In genomic region chrX:115970718-115971117, GRCh38 we compare ENCODE assay signal across 10 cellular contexts.
DNase-seq lines count a peak whose midpoint lies in the region; ATAC-seq, FAIRE-seq and TF ChIP-seq lines count a peak whose summit lies in the region.
"Had no signal": no experiment of that assay in that cellular context is flagged by ENCODE, and none has a peak within 500 bp of the region (broad histone marks: within the 10 kb centered on the region; RNA-seq: fewer than 3 reads in every experiment).

No MANE protein-coding gene starts in this region.

- H3K9me3 Mint-ChIP-seq in WTC11 = no peaks in the 10 kb centered on the region
- peaks cover 44% of the 10 kb centered on the region for H3K9me3 Mint-ChIP-seq in nephron progenitor cell

- no peaks in the 10 kb centered on the region; the same call in 1 of the 2 replicates for H3K79me1 ChIP-seq in H1 (ENCODE audit: low read depth, low read length)

- H3K18ac ChIP-seq in H1 (ENCODE audit: extremely low read depth, low read length) = no peak overlapping the region

- no peaks in the 10 kb centered on the region; the same call in none of the 2 replicates for H3K27me3 Mint-ChIP-seq in WTC11 (ENCODE audit: low read depth)
- peaks cover 17% of the 10 kb centered on the region for H3K27me3 Mint-ChIP-seq in nephron progenitor cell (ENCODE audit: low read depth, poor library complexity)

- ATAC-seq in WTC11 (no peak), HG02938 (IDR thresholded peaks at IDR 0.05; ENCODE audit: unreplicated experiment) (no peak)

- peaks cover 3% of the 10 kb centered on the region; the same call in 1 of the 2 replicates for H3K36me3 Mint-ChIP-seq in WTC11
- peaks cover 26% of the 10 kb centered on the region for H3K36me3 Mint-ChIP-seq in nephron progenitor cell (ENCODE audit: low read depth)

- H3K4me3 Mint-ChIP-seq in WTC11 = peak overlapping the region; percentile 27; the same call in 1 of the 2 replicates
- peak overlapping the region; percentile 55 for H3K4me3 Mint-ChIP-seq in nephron progenitor cell

- POLR2A ChIA-PET in WTC11 (lab: Charles Lee) (no interaction called here), H1 (lab: Charles Lee; ENCODE audit: partially characterized antibody) (no interaction called here)

- peak overlapping the region; percentile 22; the same call in 1 of the 2 replicates for H2AFZ ChIP-seq in H1 (ENCODE audit: low read length)

- no peak for TF ChIP-seq RAD21 in H1 (IDR thresholded peaks at IDR 0.05 in 1 of 2, conservative IDR thresholded peaks at IDR 0.05 in 1 of 2; ENCODE audit: low read depth in 2 of 2, low read length in 2 of 2)

- H4K5ac ChIP-seq in H1 (ENCODE audit: insufficient read length, low read depth, low read length) = no peak overlapping the region

- TF ChIP-seq EP300 in H1 (IDR thresholded peaks at IDR 0.05; ENCODE audit: borderline replicate concordance in 1 of 2, low read depth in 2 of 2, low read length in 2 of 2) = no peak

- H2BK12ac ChIP-seq in H1 (ENCODE audit: low read depth, low read length) = no peak overlapping the region

- H4K8ac ChIP-seq in H1 (ENCODE audit: extremely low read depth, insufficient read depth, low read length) = no peak overlapping the region

- H3K4me1 ChIP-seq in H1 (replicated peaks in 1 of 4; ENCODE audit: control insufficient read depth in 3 of 4, insufficient read depth in 4 of 4, low read length in 3 of 4) = peaks cover 0 to 5% (median 4%) of the 10 kb centered on the region in 4 experiments; a peak in 2 of 7 replicates
- H3K4me1 ChIP-seq: BLaER1 had no signal

- no peak overlapping the region for H2BK15ac ChIP-seq in H1 (ENCODE audit: low read length)

- H3K56ac ChIP-seq in H1 (replicated peaks; ENCODE audit: insufficient read length, low read depth, low read length) = no peak overlapping the region

- TF ChIP-seq CTCF in WTC11 (IDR thresholded peaks at IDR 0.05) (no peak), H1 (IDR thresholded peaks at IDR 0.05; ENCODE audit: control extremely low read depth in 1 of 3, insufficient read depth in 1 of 3, low read depth in 1 of 3, low read length in 3 of 3) (no peak), nephron progenitor cell (IDR thresholded peaks at IDR 0.05) (no peak)

- H2BK5ac ChIP-seq in H1 (ENCODE audit: low read depth, low read length) = no peak overlapping the region

- H3K14ac ChIP-seq in H1 (ENCODE audit: insufficient read length) = no peak overlapping the region

- no peak overlapping the region for H4K91ac ChIP-seq in H1 (replicated peaks; ENCODE audit: insufficient read length, low read length)

- peaks cover 10 to 29% of the 10 kb centered on the region in 2 experiments for H3K79me2 ChIP-seq in H1 (ENCODE audit: control insufficient read depth in 1 of 2, insufficient read depth in 2 of 2, low read length in 2 of 2)

- no peaks in the 10 kb centered on the region for H3K36me3 ChIP-seq in H1 (ENCODE audit: control insufficient read depth in 2 of 4, insufficient read depth in 4 of 4, low read length in 3 of 4)
- H3K36me3 ChIP-seq: BLaER1 had no signal

- CTCF ChIA-PET in WTC11 (lab: Charles Lee) = no interaction called here
- CTCF ChIA-PET in H1 (lab: Charles Lee; ENCODE audit: partially characterized antibody) = interaction anchor here (1.2 kb wide), 1 partner anchor 18 kb away, joined by 3 read pairs; no protein-coding TSS in a partner anchor

- H3K23ac ChIP-seq in H1 (ENCODE audit: insufficient read length) = no peak overlapping the region

- DNase-seq in WTC11 (ENCODE audit: low spot score) = no peak
- DNase-seq in H1 (ENCODE audit: low read depth in 1 of 2, low spot score in 2 of 2) = no peak
- no peak for DNase-seq in nephron progenitor cell
- DNase-seq in activated CD4-positive, alpha-beta T cell treated with anti-CD3 and anti-CD28 coated beads, Interleukin-2, amount 50 U/mL, for 1 hour = no peak
- DNase-seq in NCI-H187 treated with DMSO at 0.1 percent for 48 hours (lab: John Stamatoyannopoulos, UW) = no peak
- DNase-seq: AML-193, DMS53 had no signal

- no peaks in the 10 kb centered on the region for H3K9me3 ChIP-seq in H1 (ENCODE audit: insufficient read depth in 2 of 2, low read depth in 1 of 2, low read length in 1 of 2)

- 88% methylated on average over 5 of the region's 5 CpGs; no CpG with 5 or more reads in 1 of the 2 experiments for WGBS in H1 (ENCODE audit: extremely low coverage in 1 of 2, insufficient coverage in 1 of 2, insufficient read length in 1 of 2, insufficient replicate concordance in 2 of 2, low coverage in 1 of 2, low lambda C conversion rate in 2 of 2, missing lambda C conversion rate in 1 of 2), 2 experiments

- H2AK5ac ChIP-seq in H1 (ENCODE audit: low read depth, low read length) = no peak overlapping the region

- no peak overlapping the region for H3K4me3 ChIP-seq in H1 (ENCODE audit: extremely low read depth in 1 of 4, insufficient read depth in 2 of 4, low read depth in 3 of 4, low read length in 4 of 4)
- H3K4me3 ChIP-seq: BLaER1 had no signal

- H2BK120ac ChIP-seq in H1 (replicated peaks; ENCODE audit: low read depth, low read length) = no peak overlapping the region

- no peak overlapping the region for H3K27ac ChIP-seq in H1 (ENCODE audit: low read depth, low read length)
- H3K27ac ChIP-seq: BLaER1 had no signal

- H3K23me2 ChIP-seq in H1 (ENCODE audit: low read depth, low read length) = no peaks in the 10 kb centered on the region

- peaks cover 38% of the 10 kb centered on the region for H3K4me1 Mint-ChIP-seq in WTC11
- peaks cover 41% of the 10 kb centered on the region for H3K4me1 Mint-ChIP-seq in nephron progenitor cell

- H3K27ac Mint-ChIP-seq in WTC11 (no peak overlapping the region), nephron progenitor cell (no peak overlapping the region)

- no peak for TF ChIP-seq POLR2A in H1 (IDR thresholded peaks at IDR 0.05; ENCODE audit: control extremely low read depth in 1 of 2, low read depth in 2 of 2, low read length in 2 of 2)

- no peak overlapping the region for H3K4ac ChIP-seq in H1 (replicated peaks; ENCODE audit: insufficient read length, low read depth, low read length)

- peak overlapping the region; percentile 28 to 83; a peak in 3 of 4 replicates for H3K4me2 ChIP-seq in H1 (ENCODE audit: insufficient read depth in 1 of 2, low read depth in 2 of 2, low read length in 2 of 2)
- H3K4me2 ChIP-seq: BLaER1 had no signal

- no peaks in the 10 kb centered on the region for H4K20me1 ChIP-seq in H1 (replicated peaks in 1 of 2; ENCODE audit: control insufficient read depth in 1 of 2, insufficient read depth in 2 of 2, low read length in 2 of 2)
- H4K20me1 ChIP-seq: BLaER1 had no signal

- FAIRE-seq in H1 (lab: Jason Lieb, UNC) = no peak
- FAIRE-seq: H54 had no signal

- no peak overlapping the region for H2BK20ac ChIP-seq in H1 (ENCODE audit: low read length)

- no peaks in the 10 kb centered on the region for H3K27me3 ChIP-seq in H1 (replicated peaks in 1 of 4; ENCODE audit: control insufficient read depth in 3 of 4, extremely low read depth in 1 of 4, insufficient read depth in 3 of 4, low read length in 3 of 4)

- no peak overlapping the region for H3K9ac ChIP-seq in H1 (replicated peaks in 1 of 4; ENCODE audit: extremely low read depth in 1 of 4, low read depth in 3 of 4, low read length in 3 of 4)
- H3K9ac ChIP-seq: BLaER1 had no signal

TF ChIP-seq in WTC11, 78 proteins besides CTCF, POLR2A, EP300 and RAD21 (continues in another document):
- TF ChIP-seq SP1 (CRISPR knock-in tag; conservative IDR thresholded peaks at IDR 0.05) (no peak), MLX (CRISPR knock-in tag; IDR thresholded peaks at IDR 0.05) (no peak), ATF2 (CRISPR knock-in tag; IDR thresholded peaks at IDR 0.05; ENCODE audit: borderline replicate concordance, low read depth) (no peak), SMAD4 (CRISPR knock-in tag; IDR thresholded peaks at IDR 0.05) (no peak)

TF ChIP-seq in H1, 55 proteins besides CTCF, POLR2A, EP300 and RAD21:
- TF ChIP-seq CBX5 (IDR thresholded peaks at IDR 0.05; ENCODE audit: low read depth, low read length) (no peak), CBX8 (IDR thresholded peaks at IDR 0.05; ENCODE audit: borderline replicate concordance, low read depth, low read length) (no peak), SUZ12 (IDR thresholded peaks at IDR 0.05; ENCODE audit: low read length) (no peak), EGR1 (IDR thresholded peaks at IDR 0.05; ENCODE audit: borderline replicate concordance, low read depth, low read length) (no peak), KDM5A (IDR thresholded peaks at IDR 0.05; ENCODE audit: low read length) (no peak), TCF12 (IDR thresholded peaks at IDR 0.05; ENCODE audit: low read depth, low read length) (no peak), FOSL1 (IDR thresholded peaks at IDR 0.05; ENCODE audit: insufficient read depth, low read depth, low read length) (no peak), KDM1A (IDR thresholded peaks at IDR 0.05; ENCODE audit: borderline replicate concordance, low read length) (no peak), SIN3A (conservative IDR thresholded peaks at IDR 0.05 in 1 of 2, IDR thresholded peaks at IDR 0.05 in 1 of 2; ENCODE audit: low read depth in 1 of 2, low read length in 2 of 2) (no peak), RBBP5 (IDR thresholded peaks at IDR 0.05; ENCODE audit: borderline replicate concordance, low read depth, low read length) (no peak), NRF1 (IDR thresholded peaks at IDR 0.05; ENCODE audit: low read depth, low read length) (no peak), SAP30 (IDR thresholded peaks at IDR 0.05; ENCODE audit: insufficient read depth, insufficient replicate concordance, low read length) (no peak), CEBPB (IDR thresholded peaks at IDR 0.05; ENCODE audit: low read depth, low read length) (no peak), NANOG (IDR thresholded peaks at IDR 0.05; ENCODE audit: insufficient read depth, low read depth, low read length, poor library complexity, severe bottlenecking) (no peak)
